ENCODE assay signal across 8 cellular contexts in the genomic region with DNA sequence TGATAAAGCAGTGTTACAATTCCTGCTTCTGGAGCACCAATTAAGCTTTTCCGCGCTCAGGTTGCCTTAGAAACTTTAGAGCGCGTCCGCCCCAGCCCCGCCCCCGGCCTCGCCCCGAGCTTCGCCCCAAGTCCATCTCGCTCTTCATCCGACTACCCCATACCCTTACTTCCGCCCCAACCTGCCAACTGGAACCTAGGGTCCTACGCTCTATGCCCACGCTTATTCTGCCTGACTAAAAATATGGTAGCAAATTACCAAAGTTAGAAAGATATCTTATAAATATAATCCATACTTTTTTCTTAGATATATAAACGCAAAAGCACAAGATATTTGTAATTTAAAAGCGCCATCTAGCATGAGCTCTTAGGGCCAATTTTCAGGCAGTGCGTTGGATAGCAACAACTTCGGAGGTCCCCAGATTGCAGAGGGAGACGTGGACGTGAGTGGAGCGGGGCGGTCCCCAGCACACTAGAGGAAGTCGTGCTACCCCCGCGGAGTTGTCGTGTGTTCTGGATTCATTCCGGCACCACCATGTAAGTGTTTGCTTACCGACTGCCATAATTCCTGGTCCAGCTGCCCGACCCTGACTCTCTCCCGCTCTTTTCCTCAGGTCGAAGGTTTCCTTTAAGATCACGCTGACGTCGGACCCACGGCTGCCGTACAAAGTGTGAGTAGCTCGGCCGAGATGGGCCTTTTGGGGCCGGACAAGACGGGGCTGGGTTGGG. TPM values are rescaled to one million over a fixed set of nuclear protein-coding genes. Genes with fewer than 3 reads are reported as not detected.
DNase-seq lines count a peak whose midpoint lies in the region; ATAC-seq, FAIRE-seq and TF ChIP-seq lines count a peak whose summit lies in the region.

Gene UFM1 (plus strand): TSS at position 466 of the 728 bp plus-strand sequence. CDS start 69 bp downstream, at position 535.

- TF ChIP-seq CTCF in GM12875 (IDR thresholded peaks at IDR 0.05; ENCODE audit: borderline replicate concordance, insufficient read depth, low read depth, low read length) = no peak
- TF ChIP-seq CTCF in pancreas (IDR thresholded peaks at IDR 0.05) = no peak
- TF ChIP-seq CTCF in tibial artery (IDR thresholded peaks at IDR 0.05) = no peak

- ATAC-seq in HG02798 (IDR thresholded peaks at IDR 0.05; ENCODE audit: poor library complexity, unreplicated experiment) = peak; percentile 95
- ATAC-seq in Right ventricle myocardium superior (ENCODE audit: poor library complexity) = peak; percentile 99
- ATAC-seq in pancreas = peak; percentile 96 to 99 (median 98)

- H3K27ac ChIP-seq in pancreas (peak within 1 kb of the TSS; percentile 83 to 95 (median 90)), tibial artery (peak within 1 kb of the TSS; percentile 82 to 93)

- H3K9me3 ChIP-seq in adipocyte (ENCODE audit: control insufficient read depth, low read length) = no peaks in the 10 kb centered on the region
- no peaks in the 10 kb centered on the region for H3K9me3 ChIP-seq in pancreas
- H3K9me3 ChIP-seq in tibial artery = no peaks in the 10 kb centered on the region

- 0 to 1% methylated on average over 41 of the region's 41 CpGs for WGBS in pancreas, 2 donors

- H3K27me3 ChIP-seq in adipocyte (replicated peaks; ENCODE audit: control insufficient read depth, insufficient read depth, low read length) = no peaks in the 10 kb centered on the region
- no peaks in the 10 kb centered on the region for H3K27me3 ChIP-seq in pancreas
- H3K27me3 ChIP-seq in tibial artery = no peaks in the 10 kb centered on the region

- H3K9ac ChIP-seq in adipocyte (ENCODE audit: low read length) = peak within 1 kb of the TSS; percentile 96

- peak within 1 kb of the TSS; percentile 92 for H3K4me3 ChIP-seq in GM12875 (ENCODE audit: low read depth, low read length)
- H3K4me3 ChIP-seq in adipocyte (ENCODE audit: low read length) = peak within 1 kb of the TSS; percentile 99
- H3K4me3 ChIP-seq in pancreas = peak within 1 kb of the TSS; percentile 65 to 78 (median 71)
- peak within 1 kb of the TSS; percentile 67 to 90 for H3K4me3 ChIP-seq in tibial artery

- H3K36me3 ChIP-seq in adipocyte (ENCODE audit: control insufficient read depth, insufficient read depth, low read length, severe bottlenecking) (peaks cover 12% of the 10 kb centered on the region), pancreas (peaks cover 0 to under 1% (median 0%) of the 10 kb centered on the region in 3 donors), tibial artery (peaks cover 4 to 10% (median 4%) of the 10 kb centered on the region in 3 donors)

- peak; percentile 79 for DNase-seq in NCI-H1436 (lab: John Stamatoyannopoulos, UW)
- peak; percentile 79 for DNase-seq in T follicular helper cell (ENCODE audit: low read depth)
- peak; percentile 97 for DNase-seq in adipocyte (ENCODE audit: low read depth)
- peak; percentile 94 for DNase-seq in Right ventricle myocardium superior
- DNase-seq in pancreas = peak; percentile 87 to 94 (median 90)
- peak; percentile 90 to 94 for DNase-seq in tibial artery

- peaks cover 16% of the 10 kb centered on the region for H3K4me1 ChIP-seq in adipocyte (ENCODE audit: control insufficient read depth, insufficient read depth, low read length)
- peaks cover 4 to 29% (median 23%) of the 10 kb centered on the region in 3 donors for H3K4me1 ChIP-seq in pancreas
- peaks cover 0 to 24% (median 15%) of the 10 kb centered on the region in 4 donors for H3K4me1 ChIP-seq in tibial artery

- intact Hi-C loops in Right ventricle myocardium superior (cut with DNase I) = no loop called here
- intact Hi-C loops in pancreas (cut with DNase I) = no loop called here
- intact Hi-C loops in tibial artery (cut with DNase I; ENCODE audit: low total_unique reads) = no loop called here

- peak; percentile 96 for FAIRE-seq in pancreas (lab: Jason Lieb, UNC)

RNA-seq across cellular contexts. Expression of gene UFM1, which starts in this region (rescaled TPM):
- total RNA-seq in Right ventricle myocardium superior = 21.7 TPM
- total RNA-seq in pancreas = 10 to 100 TPM; 34.0 to 48.8 (median 38.5) TPM
- 10 to 100 TPM; 23.7 to 46.2 TPM for polyA plus RNA-seq in pancreas

Comparison
In these comparisons a context has a peak if more than half of its experiments do, and no peak if none do; other contexts are left out.
1. Peak in every context shown above with its lines: DNase-seq, ATAC-seq, H3K4me3 ChIP-seq and H3K27ac ChIP-seq.